ENCODE assay signal across 16 cellular contexts in the genomic region with DNA sequence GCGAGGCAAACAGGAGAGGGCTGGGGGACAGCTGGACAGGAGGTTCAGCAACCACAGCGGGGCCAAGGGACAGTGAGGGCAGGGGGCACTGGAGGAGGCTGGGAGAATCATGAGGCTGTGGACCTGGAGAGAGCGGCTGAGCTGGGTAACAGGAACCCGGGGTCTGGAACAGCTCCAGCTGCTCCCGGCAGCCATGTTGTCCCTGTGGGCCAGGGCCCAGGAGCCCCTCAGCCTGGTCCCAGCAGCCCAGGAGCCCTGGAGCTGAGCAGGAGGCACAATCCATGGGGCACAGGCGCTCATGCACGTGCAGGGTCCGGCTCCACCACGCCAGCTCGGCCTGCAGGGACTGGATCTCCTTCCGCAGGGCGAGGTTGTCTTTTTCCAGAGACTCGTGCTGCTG. TPM values are rescaled to one million over a fixed set of nuclear protein-coding genes. Genes with fewer than 3 reads are reported as not detected.
DNase-seq lines count a peak whose midpoint lies in the region; ATAC-seq and TF ChIP-seq lines count a peak whose summit lies in the region.
"Had no signal": no experiment of that assay in that cellular context is flagged by ENCODE, and none has a peak within 500 bp of the region (broad histone marks: within the 10 kb centered on the region; RNA-seq: fewer than 3 reads in every experiment).

No MANE protein-coding gene starts in this region.

- H3K36me3 Mint-ChIP-seq in neural progenitor cell, result no peaks in the 10 kb centered on the region

- H3K27me3 ChIP-seq in DOHH2 (ENCODE audit: control insufficient read depth, low read length) (no peaks in the 10 kb centered on the region), esophagus muscularis mucosa (no peaks in the 10 kb centered on the region), neural progenitor cell (no peaks in the 10 kb centered on the region)
- H3K27me3 ChIP-seq: dorsolateral prefrontal cortex, ovary, testis had no signal

- peaks cover 10% of the 10 kb centered on the region for H3F3A ChIP-seq in DOHH2 (ENCODE audit: control insufficient read depth, insufficient read depth)
- no peaks in the 10 kb centered on the region for H3F3A ChIP-seq in neural progenitor cell (ENCODE audit: low read depth)

- peaks cover 2% of the 10 kb centered on the region for H3K9me3 Mint-ChIP-seq in neural progenitor cell

- no peak overlapping the region for H3K27ac Mint-ChIP-seq in neural progenitor cell

- no peak for TF ChIP-seq CTCF in DOHH2 (IDR thresholded peaks at IDR 0.05; ENCODE audit: low read depth, low read length, poor library complexity, severe bottlenecking)
- no peak for TF ChIP-seq CTCF in esophagus muscularis mucosa (IDR thresholded peaks at IDR 0.05)
- no peak for TF ChIP-seq CTCF in neural progenitor cell (IDR thresholded peaks at IDR 0.05)

- WGBS in esophagus muscularis mucosa, result 65% methylated on average over 4 of the region's 13 CpGs

- H3K9me2 ChIP-seq in DOHH2 (replicated peaks; ENCODE audit: control insufficient read depth, low read length), result no peaks in the 10 kb centered on the region

- H3K27ac ChIP-seq in DOHH2 (ENCODE audit: low read depth, low read length), result peak overlapping the region; percentile 97
- H3K27ac ChIP-seq in esophagus muscularis mucosa (replicated peaks in 1 of 4), result peak overlapping the region in 3 of 4 donors; percentile 27 to 57 (median 47)
- no peak overlapping the region for H3K27ac ChIP-seq in neural progenitor cell
- H3K27ac ChIP-seq: dorsolateral prefrontal cortex, ovary, testis had no signal

- no peak for TF ChIP-seq EP300 in esophagus muscularis mucosa (IDR thresholded peaks at IDR 0.05)

- ATAC-seq in HG03342 (IDR thresholded peaks at IDR 0.05; ENCODE audit: unreplicated experiment) (no peak), GM18907 (IDR thresholded peaks at IDR 0.05; ENCODE audit: unreplicated experiment) (no peak)

- intact Hi-C loops in esophagus muscularis mucosa (cut with DNase I), result no loop called here

- peak overlapping the region; percentile 82 for H3K4me3 ChIP-seq in DOHH2 (ENCODE audit: low read length)
- H3K4me3 ChIP-seq in esophagus muscularis mucosa, result peak overlapping the region; percentile 24 to 46 (median 30)
- no peak overlapping the region for H3K4me3 ChIP-seq in neural progenitor cell
- H3K4me3 ChIP-seq: HAP-1, ovary, testis had no signal

- H4K20me1 ChIP-seq in DOHH2 (ENCODE audit: control insufficient read depth, insufficient read depth, low read depth, low read length) (no peaks in the 10 kb centered on the region), neural progenitor cell (ENCODE audit: low read depth) (no peaks in the 10 kb centered on the region)

- H3K9me3 ChIP-seq in DOHH2 (ENCODE audit: control insufficient read depth, insufficient read depth, low read length) (no peaks in the 10 kb centered on the region), esophagus muscularis mucosa (no peaks in the 10 kb centered on the region), neural progenitor cell (ENCODE audit: low read depth) (no peaks in the 10 kb centered on the region)
- H3K9me3 ChIP-seq: HAP-1, ovary, testis had no signal

- no peak overlapping the region for H3K4me3 Mint-ChIP-seq in neural progenitor cell

- peaks cover 6% of the 10 kb centered on the region for H3K4me1 Mint-ChIP-seq in neural progenitor cell

- H3K9ac ChIP-seq in neural progenitor cell, result no peak overlapping the region

- DNase-seq in esophagus muscularis mucosa (ENCODE audit: extremely low spot score) (no peak), neural progenitor cell (ENCODE audit: low spot score) (no peak), globus pallidus (ENCODE audit: low spot score) (no peak)
- DNase-seq: activated CD8-positive, alpha-beta memory T cell treated with anti-CD3 and anti-CD28 coated beads for 24 hours; activated gamma-delta T cell; dorsolateral prefrontal cortex; OCI-M1; ovary; testis had no signal

- H3K4me1 ChIP-seq in DOHH2 (ENCODE audit: control insufficient read depth, low read length) (peaks cover 71% of the 10 kb centered on the region), esophagus muscularis mucosa (peaks cover 20 to 23% (median 22%) of the 10 kb centered on the region in 4 donors), neural progenitor cell (no peaks in the 10 kb centered on the region)
- H3K4me1 ChIP-seq: testis had no signal

- peak overlapping the region; percentile 26 for H2AFZ ChIP-seq in neural progenitor cell (replicated peaks)

- no peaks in the 10 kb centered on the region for H3K36me3 ChIP-seq in DOHH2 (ENCODE audit: control insufficient read depth, low read length)
- peaks cover 0 to 6% (median 0%) of the 10 kb centered on the region in 4 donors for H3K36me3 ChIP-seq in esophagus muscularis mucosa
- no peaks in the 10 kb centered on the region for H3K36me3 ChIP-seq in neural progenitor cell
- H3K36me3 ChIP-seq: HAP-1, ovary had no signal

- H3K27me3 Mint-ChIP-seq in neural progenitor cell (ENCODE audit: insufficient read depth, low read depth), result peaks cover 6% of the 10 kb centered on the region

- TF ChIP-seq POLR2A in esophagus muscularis mucosa (IDR thresholded peaks at IDR 0.05; ENCODE audit: low read depth), result no peak

- H3K4me2 ChIP-seq in DOHH2 (ENCODE audit: low read length) (peak overlapping the region; percentile 100), neural progenitor cell (no peak overlapping the region)

- H3K79me2 ChIP-seq in DOHH2 (ENCODE audit: control insufficient read depth, low read length), result no peaks in the 10 kb centered on the region
- no peaks in the 10 kb centered on the region for H3K79me2 ChIP-seq in neural progenitor cell (ENCODE audit: low read depth)

RNA-seq across cellular contexts. Expression of a gene that starts 7.4 kb away (rescaled TPM):
- total RNA-seq in esophagus muscularis mucosa (1 to 10 TPM in 3 of 4 donors, under 1 TPM in 1; 0.42 to 5.1 (median 3.1) TPM), neural progenitor cell (ENCODE audit: low replicate concordance) (0.28 TPM in 1 of 2 replicates, not detected in the other)

RNA-seq across cellular contexts. Expression of a gene that starts 17.5 kb away (rescaled TPM):
- total RNA-seq in esophagus muscularis mucosa (not detected), neural progenitor cell (ENCODE audit: low replicate concordance) (0.06 TPM in 1 of 2 replicates, not detected in the other)
- total RNA-seq: astrocyte, dorsolateral prefrontal cortex, mesenteric fat pad, NCI-H460 had no signal

RNA-seq across cellular contexts. Expression of a gene that starts 24.5 kb away (rescaled TPM):
- 100 to 1,000 TPM; 150 to 189 (median 172) TPM for total RNA-seq in esophagus muscularis mucosa
- total RNA-seq in neural progenitor cell (ENCODE audit: low replicate concordance), result 171 and 287 TPM in 2 replicates

RNA-seq across cellular contexts. Expression of a gene that starts 37.8 kb away (rescaled TPM):
- total RNA-seq in esophagus muscularis mucosa, result 10 to 100 TPM; 21.2 to 57.1 (median 33.1) TPM
- total RNA-seq in neural progenitor cell (ENCODE audit: low replicate concordance), result 10.7 and 16.8 TPM in 2 replicates

RNA-seq across cellular contexts. Expression of a gene that starts 51.6 kb away (rescaled TPM):
- total RNA-seq in esophagus muscularis mucosa (10 to 100 TPM in 3 of 4 donors, 1 to 10 TPM in 1; 9.6 to 21.8 (median 13.1) TPM), neural progenitor cell (ENCODE audit: low replicate concordance) (3.0 and 13.2 TPM in 2 replicates)
